ENCODE assay signal across 13 cellular contexts in the genomic region with DNA sequence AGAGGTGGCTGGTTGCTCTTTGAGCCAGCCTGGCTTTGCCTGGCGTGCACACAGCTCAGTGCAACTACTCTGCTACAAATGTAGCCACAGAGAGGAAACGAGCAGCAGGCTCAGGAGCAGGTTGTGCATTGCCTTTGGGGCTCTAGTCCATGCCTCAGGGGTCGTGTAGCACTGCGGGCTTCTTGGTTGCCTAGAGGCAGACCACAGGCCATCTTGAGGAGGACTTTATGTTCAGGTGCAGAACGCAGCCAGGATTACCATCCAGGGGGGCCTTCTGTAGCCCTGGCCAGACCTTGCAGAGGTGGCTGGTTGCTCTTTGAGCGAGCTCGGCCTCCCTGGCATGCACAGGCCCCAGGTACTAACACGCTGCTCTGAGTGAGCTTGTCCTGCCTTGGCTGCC. TPM values are rescaled to one million over a fixed set of nuclear protein-coding genes. Genes with fewer than 3 reads are reported as not detected.
"Had no signal": no experiment of that assay in that cellular context is flagged by ENCODE, and none has a peak within 500 bp of the region (broad histone marks: within the 10 kb centered on the region; RNA-seq: fewer than 3 reads in every experiment).

No MANE protein-coding gene starts in this region.

RNA-seq across cellular contexts. Expression of a gene that starts 41.2 kb away (rescaled TPM):
- total RNA-seq: stomach, subcutaneous adipose tissue, suprapubic skin, temporal lobe, thoracic aorta, tibial nerve, transverse colon, upper lobe of left lung, upper lobe of right lung, ureter, urinary bladder, uterus, vagina had no signal
- polyA plus RNA-seq: stomach, urinary bladder had no signal
